Comparison of ENCODE assay signal across 8 cellular contexts in the genomic region with DNA sequence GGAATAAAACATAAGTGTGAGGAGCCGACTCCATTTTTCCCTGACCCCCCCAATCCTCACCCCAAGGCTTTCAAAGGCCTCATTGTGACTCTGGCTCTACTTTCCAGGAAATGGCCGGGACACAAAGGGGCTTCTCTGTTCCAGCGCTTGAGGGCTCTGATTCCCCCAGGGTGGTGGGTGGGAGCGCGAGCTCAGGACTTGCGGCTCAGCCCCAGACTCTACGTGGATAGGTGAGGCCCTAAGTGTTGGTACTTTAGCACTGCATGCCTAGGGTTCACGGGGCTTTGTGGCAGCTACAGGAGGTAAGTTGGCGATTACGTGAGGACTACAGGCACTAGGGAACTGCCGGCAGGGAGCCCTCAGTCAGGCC. TPM values are rescaled to one million over a fixed set of nuclear protein-coding genes. Genes with fewer than 3 reads are reported as not detected.
DNase-seq lines count a peak whose midpoint lies in the region; ATAC-seq and TF ChIP-seq lines count a peak whose summit lies in the region.

No MANE protein-coding gene starts in this region.

- 0% methylated on average over 10 of the region's 11 CpGs for WGBS in SK-N-SH (ENCODE audit: low lambda C conversion rate)
- 0 to 2% (median 1%) methylated on average over 11 of the region's 11 CpGs for WGBS in ovary, 3 donors

- peaks cover 26% of the 10 kb centered on the region for H3K79me2 ChIP-seq in SK-N-SH (ENCODE audit: insufficient read depth)

- CTCF ChIA-PET in SK-N-SH (lab: Yijun Ruan, JAX) = interaction anchor here (0.6 to 1.9 kb wide), 9 partner anchors 17 to 152 kb away, joined by 3 to 15 read pairs (median 3); a partner anchor contains a TSS

- no peak for TF ChIP-seq RAD21 in SK-N-SH (IDR thresholded peaks at IDR 0.05; ENCODE audit: low read length)

- H3K27me3 ChIP-seq in SK-N-SH (ENCODE audit: insufficient read depth) (no peaks in the 10 kb centered on the region), WERI-Rb-1 (ENCODE audit: insufficient read depth, low read depth, severe bottlenecking) (no peaks in the 10 kb centered on the region), foreskin keratinocyte (no peaks in the 10 kb centered on the region), ovary (no peaks in the 10 kb centered on the region)

- TF ChIP-seq POLR2A in ovary (IDR thresholded peaks at IDR 0.05) = no peak

- intact Hi-C loops in ovary (cut with DNase I) = no loop called here

- peaks cover 20 to 24% of the 10 kb centered on the region in 2 experiments for H3K36me3 ChIP-seq in SK-N-SH (replicated peaks in 1 of 2; ENCODE audit: control insufficient read depth in 1 of 2, insufficient read depth in 2 of 2, low read length in 1 of 2)
- peaks cover 49% of the 10 kb centered on the region for H3K36me3 ChIP-seq in WERI-Rb-1
- no peaks in the 10 kb centered on the region for H3K36me3 ChIP-seq in ovary

- ATAC-seq in SK-N-SH treated with all-trans-retinoic acid at 6 μM for 48 hours (no peak; the same call in 1 of the 3 replicates), foreskin keratinocyte (peak; percentile 2), GM21367 (IDR thresholded peaks at IDR 0.05; ENCODE audit: unreplicated experiment) (no peak), HG03196 (IDR thresholded peaks at IDR 0.05; ENCODE audit: unreplicated experiment) (no peak), GM21825 (IDR thresholded peaks at IDR 0.05; ENCODE audit: unreplicated experiment) (no peak)

- peak overlapping the region; percentile 84 to 91 for H3K27ac ChIP-seq in SK-N-SH (ENCODE audit: low read depth in 2 of 2, low read length in 1 of 2)
- H3K27ac ChIP-seq in WERI-Rb-1 = peak overlapping the region; percentile 79
- H3K27ac ChIP-seq in foreskin keratinocyte = peak overlapping the region; percentile 26
- peak overlapping the region; percentile 12 to 97 for H3K27ac ChIP-seq in ovary

- H3K4me3 ChIP-seq in SK-N-SH (ENCODE audit: low read depth in 2 of 2, low read length in 1 of 2) (peak overlapping the region; percentile 83 to 86), WERI-Rb-1 (ENCODE audit: low read depth, low read length) (peak overlapping the region; percentile 89), ovary (peak overlapping the region; percentile 88)

- no peak for TF ChIP-seq EP300 in SK-N-SH (IDR thresholded peaks at IDR 0.05; ENCODE audit: borderline replicate concordance in 1 of 2, low read depth in 1 of 2, low read length in 1 of 2)
- no peak for TF ChIP-seq EP300 in ovary (IDR thresholded peaks at IDR 0.05)

- peak overlapping the region; percentile 93 for H3K9ac ChIP-seq in SK-N-SH

- POLR2A ChIA-PET in SK-N-SH (lab: Yijun Ruan, JAX) = interaction anchor here (1.0 to 2.8 kb wide), 11 partner anchors 11 to 410 kb away, joined by 3 to 15 read pairs (median 4); a partner anchor contains a TSS

- H2AFZ ChIP-seq in SK-N-SH (ENCODE audit: low read depth) = peak overlapping the region; percentile 80

- H3K4me2 ChIP-seq in SK-N-SH = peak overlapping the region; percentile 94

- H3K9me3 ChIP-seq in SK-N-SH = no peaks in the 10 kb centered on the region
- no peaks in the 10 kb centered on the region for H3K9me3 ChIP-seq in WERI-Rb-1 (ENCODE audit: severe bottlenecking)
- no peaks in the 10 kb centered on the region for H3K9me3 ChIP-seq in ovary

- no peaks in the 10 kb centered on the region for H4K20me1 ChIP-seq in SK-N-SH (ENCODE audit: insufficient read depth)

- no peaks in the 10 kb centered on the region for H3K9me2 ChIP-seq in SK-N-SH

- H3F3A ChIP-seq in SK-N-SH (replicated peaks; ENCODE audit: insufficient read depth) = peaks cover 20% of the 10 kb centered on the region

- peaks cover 12 to 13% of the 10 kb centered on the region in 2 experiments; a peak in 3 of 4 replicates for H3K4me1 ChIP-seq in SK-N-SH (ENCODE audit: control insufficient read depth in 1 of 2, insufficient read depth in 2 of 2, low read depth in 1 of 2, low read length in 1 of 2)
- H3K4me1 ChIP-seq in foreskin keratinocyte = no peaks in the 10 kb centered on the region
- peaks cover 2% of the 10 kb centered on the region for H3K4me1 ChIP-seq in ovary (ENCODE audit: insufficient read depth)

- DNase-seq in SK-N-SH (peak; percentile 37), WERI-Rb-1 (peak; percentile 10), foreskin keratinocyte (no peak), ovary (peak in 2 of 5 donors; percentile 13 to 37)

- no peak for TF ChIP-seq CTCF in SK-N-SH (IDR thresholded peaks at IDR 0.05)
- TF ChIP-seq CTCF in WERI-Rb-1 (IDR thresholded peaks at IDR 0.05; ENCODE audit: low read depth, low read length) = no peak
- no peak for TF ChIP-seq CTCF in foreskin keratinocyte (conservative IDR thresholded peaks at IDR 0.05)
- TF ChIP-seq CTCF in ovary (IDR thresholded peaks at IDR 0.05) = no peak

TF ChIP-seq in SK-N-SH, 30 proteins besides CTCF, POLR2A, EP300 and RAD21 (continues in another document):
- TF ChIP-seq CHD2 (IDR thresholded peaks at IDR 0.05; ENCODE audit: low read length, partially characterized antibody) (no peak), SIN3A (IDR thresholded peaks at IDR 0.05; ENCODE audit: borderline replicate concordance, low read depth, low read length) (no peak), MXI1 (IDR thresholded peaks at IDR 0.05; ENCODE audit: low read depth, low read length) (no peak), TCF12 (IDR thresholded peaks at IDR 0.05) (no peak)
- TF ChIP-seq, protein P1, sequence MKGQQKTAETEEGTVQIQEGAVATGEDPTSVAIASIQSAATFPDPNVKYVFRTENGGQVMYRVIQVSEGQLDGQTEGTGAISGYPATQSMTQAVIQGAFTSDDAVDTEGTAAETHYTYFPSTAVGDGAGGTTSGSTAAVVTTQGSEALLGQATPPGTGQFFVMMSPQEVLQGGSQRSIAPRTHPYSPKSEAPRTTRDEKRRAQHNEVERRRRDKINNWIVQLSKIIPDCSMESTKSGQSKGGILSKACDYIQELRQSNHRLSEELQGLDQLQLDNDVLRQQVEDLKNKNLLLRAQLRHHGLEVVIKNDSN (IDR thresholded peaks at IDR 0.05; ENCODE audit: borderline replicate concordance, low read depth) = no peak

TF ChIP-seq in SK-N-SH treated with all-trans-retinoic acid at 6 μM for 48 hours, 23 proteins besides CTCF, POLR2A, EP300 and RAD21:
- no peak for TF ChIP-seq PPARA (CRISPR knock-in tag; IDR thresholded peaks at IDR 0.05; ENCODE audit: borderline replicate concordance)
- no peak for TF ChIP-seq ESRRG (CRISPR knock-in tag; IDR thresholded peaks at IDR 0.05)

RNA-seq across cellular contexts. Expression of a gene that starts 0.5 kb away (rescaled TPM):
- 191 and 196 TPM in 2 replicates for polyA plus RNA-seq in SK-N-SH (2012; rRNA removed)
- 197 and 248 TPM in 2 replicates for polyA plus RNA-seq in SK-N-SH (2012; cell fraction: cytosol; rRNA removed)
- polyA plus RNA-seq in SK-N-SH (2012; cell fraction: nucleus; rRNA removed) = 105 and 118 TPM in 2 replicates
- total RNA-seq in foreskin keratinocyte = 116 and 122 TPM in 2 replicates
- polyA plus RNA-seq in foreskin keratinocyte = 120 and 124 TPM in 2 replicates
- total RNA-seq in ovary = 100 to 1,000 TPM in 2 of 7 donors, 10 to 100 TPM in 5; 58.9 to 112 (median 84.9) TPM
- 100 to 1,000 TPM; 107 to 134 TPM for polyA plus RNA-seq in ovary

RNA-seq across cellular contexts. Expression of a gene that starts 15.1 kb away (rescaled TPM):
- 121 and 149 TPM in 2 replicates for polyA plus RNA-seq in SK-N-SH (2012; rRNA removed)
- polyA plus RNA-seq in SK-N-SH (2012; cell fraction: cytosol; rRNA removed) = 100 and 110 TPM in 2 replicates
- 127 and 172 TPM in 2 replicates for polyA plus RNA-seq in SK-N-SH (2012; cell fraction: nucleus; rRNA removed)
- total RNA-seq in foreskin keratinocyte = 150 TPM in 2 replicates
- polyA plus RNA-seq in foreskin keratinocyte = 85.2 and 101 TPM in 2 replicates
- 100 to 1,000 TPM in 5 of 7 donors, 10 to 100 TPM in 2; 49.6 to 155 (median 137) TPM for total RNA-seq in ovary
- 100 to 1,000 TPM in 1 of 2 donors, 10 to 100 TPM in 1; 48.9 to 237 TPM for polyA plus RNA-seq in ovary

RNA-seq across cellular contexts. Expression of a gene that starts 18.6 kb away (rescaled TPM):
- polyA plus RNA-seq in SK-N-SH (2012; rRNA removed) (37.1 and 66.9 TPM in 2 replicates), foreskin keratinocyte (8.7 and 11.6 TPM in 2 replicates), ovary (10 to 100 TPM; 44.2 to 67.2 TPM)
- polyA plus RNA-seq in SK-N-SH (2012; cell fraction: cytosol; rRNA removed) = 10.6 and 12.4 TPM in 2 replicates
- 243 and 418 TPM in 2 replicates for polyA plus RNA-seq in SK-N-SH (2012; cell fraction: nucleus; rRNA removed)
- total RNA-seq in foreskin keratinocyte (15.9 and 16.3 TPM in 2 replicates), ovary (100 to 1,000 TPM in 1 of 7 donors, 10 to 100 TPM in 6; 41.0 to 103 (median 74.5) TPM)

RNA-seq across cellular contexts. Expression of a gene that starts 23.4 kb away (rescaled TPM):
- polyA plus RNA-seq in SK-N-SH (2012; rRNA removed) = 0.29 and 0.46 TPM in 2 replicates
- 0.21 and 0.33 TPM in 2 replicates for polyA plus RNA-seq in SK-N-SH (2012; cell fraction: cytosol; rRNA removed)
- 0.55 and 0.61 TPM in 2 replicates for polyA plus RNA-seq in SK-N-SH (2012; cell fraction: nucleus; rRNA removed)
- total RNA-seq in foreskin keratinocyte = 5.0 and 7.3 TPM in 2 replicates
- 8.2 and 8.5 TPM in 2 replicates for polyA plus RNA-seq in foreskin keratinocyte
- total RNA-seq in ovary = under 1 TPM in 2 of 7 donors, not detected in 5; 0.23 to 0.35 TPM
- under 1 TPM in 1 of 2 donors, not detected in 1; 0.16 TPM for polyA plus RNA-seq in ovary

RNA-seq across cellular contexts. Expression of a gene that starts 44.7 kb away (rescaled TPM):
- polyA plus RNA-seq in SK-N-SH (2012; rRNA removed) = 58.1 and 91.4 TPM in 2 replicates
- polyA plus RNA-seq in SK-N-SH (2012; cell fraction: cytosol; rRNA removed) = 30.8 and 38.8 TPM in 2 replicates
- 232 and 338 TPM in 2 replicates for polyA plus RNA-seq in SK-N-SH (2012; cell fraction: nucleus; rRNA removed)
- 93.7 and 126 TPM in 2 replicates for total RNA-seq in foreskin keratinocyte
- 29.8 and 33.8 TPM in 2 replicates for polyA plus RNA-seq in foreskin keratinocyte
- 100 to 1,000 TPM in 3 of 7 donors, 10 to 100 TPM in 4; 81.5 to 161 (median 90.2) TPM for total RNA-seq in ovary
- polyA plus RNA-seq in ovary = 100 to 1,000 TPM in 1 of 2 donors, 10 to 100 TPM in 1; 56.1 to 122 TPM

Comparison
In these comparisons a context has a peak if more than half of its experiments do, and no peak if none do; other contexts are left out.
1. DNase-seq: peak in SK-N-SH (single experiment) and WERI-Rb-1 (single experiment); none in foreskin keratinocyte (0 of 2).
2. H3K27ac ChIP-seq: peak in every context shown above with its lines; median percentile 88 in SK-N-SH; 79 in WERI-Rb-1; 54 in ovary; 26 in foreskin keratinocyte.
3. Peak in every context shown above with its lines, with median percentiles within 50 percentile points of each other: H3K4me3 ChIP-seq.